Comparison of ENCODE assay signal across 2 cellular contexts in genomic region chr19:48137411-48137810, GRCh38.
TF ChIP-seq lines count a peak whose summit lies in the region.

No MANE protein-coding gene starts in this region.

TF ChIP-seq in HepG2, 621 proteins besides CTCF, POLR2A, EP300 and RAD21:
- TF ChIP-seq AGO2 (optimal IDR thresholded peaks at IDR 0.05; ENCODE audit: low read depth, low read length) = peak; percentile 33
- TF ChIP-seq ZNF816 (CRISPR knock-in tag; IDR thresholded peaks at IDR 0.05; ENCODE audit: borderline replicate concordance) = no peak

TF ChIP-seq in K562, 482 proteins besides CTCF, POLR2A, EP300 and RAD21:
- TF ChIP-seq POLR2G (IDR thresholded peaks at IDR 0.05; ENCODE audit: low read depth, low read length) = peak; percentile 48
- no peak for TF ChIP-seq ZBTB17 (CRISPR knock-in tag; IDR thresholded peaks at IDR 0.05)
